28 cellular contexts compared by ENCODE assay signal in genomic region chr4:139860435-139861024, GRCh38.
"Had no signal": no experiment of that assay in that cellular context is flagged by ENCODE, and none has a peak within 500 bp of the region (broad histone marks: within the 10 kb centered on the region; RNA-seq: fewer than 3 reads in every experiment).

No MANE protein-coding gene starts in this region.

- H3K9me3 ChIP-seq: ascending aorta, left lung, lower lobe of right lung, ovary, prostate gland, sigmoid colon, tibial nerve had no signal

- DNase-seq: activated CD4-positive, alpha-beta memory T cell treated with anti-CD3 and anti-CD28 coated beads for 36 hours; activated CD4-positive, alpha-beta T cell treated with anti-CD3 and anti-CD28 coated beads for 4 hours; activated CD8-positive, alpha-beta memory T cell treated with anti-CD3 and anti-CD28 coated beads, Interleukin-2, amount 50 U/mL, for 4 hours; activated effector memory CD4-positive, alpha-beta T cell treated with Interleukin-2 at 50 U/mL for 16 hours; activated naive CD4-positive, alpha-beta T cell treated with Interleukin-2 at 50 U/mL for 16 hours; activated naive CD8-positive, alpha-beta T cell treated with anti-CD3 and anti-CD28 coated beads, Interleukin-2, amount 10 ng/mL, durations not matched to agents 7 days and 5 days; activated T-cell treated with anti-CD3 and anti-CD28 coated beads, Interleukin-2, amount 50 U/mL, for 4 hours; brain microvascular endothelial cell; dorsolateral prefrontal cortex; effector memory CD4-positive, alpha-beta T cell; left lung; lower lobe of right lung; mesenchymal stem cell; naive thymus-derived CD8-positive, alpha-beta T cell; ovary; retina; sigmoid colon; small intestine; stimulated activated CD4-positive, alpha-beta T cell treated with anti-CD3 and anti-CD28 coated beads, Interleukin-1b, Interleukin-23, amount 100 ng/mL, for 48 hours; stimulated activated CD4-positive, alpha-beta T cell treated with anti-CD3 and anti-CD28 coated beads, Interleukin-4, amount 100 ng/mL, for 4 hours; stimulated activated CD8-positive, alpha-beta memory T cell treated with anti-CD3 and anti-CD28 coated beads, Interleukin-4, amount 100 ng/mL, for 48 hours; stimulated activated naive B cell treated with anti-CD40 and anti-IgM and Interleukin-4, amounts not matched to agents 10 μg/mL and 1 μg/mL and 100 μg/mL, for 72 hours had no signal

- ATAC-seq: activated T-cell treated with anti-CD3 and anti-CD28 coated beads, Interleukin-2, amount 50 U/mL, for 4 hours; left lung; lower lobe of right lung; naive thymus-derived CD8-positive, alpha-beta T cell; stimulated activated naive B cell treated with anti-CD40 and anti-IgM and Interleukin-4, amounts not matched to agents 10 μg/mL and 1 μg/mL and 100 μg/mL, for 72 hours had no signal

- H3K36me3 Mint-ChIP-seq: activated CD4-positive, alpha-beta memory T cell treated with anti-CD3 and anti-CD28 coated beads for 36 hours; stimulated activated naive B cell treated with anti-CD40 and anti-IgM and Interleukin-4, amounts not matched to agents 10 μg/mL and 1 μg/mL and 100 μg/mL, for 72 hours had no signal

- H3K36me3 ChIP-seq: ascending aorta, brain microvascular endothelial cell, left lung, lower lobe of right lung, ovary, prostate gland, sigmoid colon, tibial nerve had no signal

- H3K27ac ChIP-seq: ascending aorta, brain microvascular endothelial cell, coronary artery, dorsolateral prefrontal cortex, left lung, lower lobe of right lung, ovary, prostate gland, sigmoid colon, tibial nerve had no signal

- H3K9me3 Mint-ChIP-seq: activated CD4-positive, alpha-beta memory T cell treated with anti-CD3 and anti-CD28 coated beads for 36 hours; activated naive CD8-positive, alpha-beta T cell treated with anti-CD3 and anti-CD28 coated beads, Interleukin-2, amount 10 ng/mL, durations not matched to agents 7 days and 5 days; activated T-cell treated with anti-CD3 and anti-CD28 coated beads, Interleukin-2, amount 50 U/mL, for 4 hours; naive thymus-derived CD8-positive, alpha-beta T cell; stimulated activated naive B cell treated with anti-CD40 and anti-IgM and Interleukin-4, amounts not matched to agents 10 μg/mL and 1 μg/mL and 100 μg/mL, for 72 hours; T-helper 2 cell treated with Interferon-gamma antibody and Interleukin-4, amounts not matched to agents 5 μg/mL and 100 μg/mL, for 36 hours had no signal

- H3K4me1 ChIP-seq: ascending aorta, lower lobe of right lung had no signal

- H3K4me3 Mint-ChIP-seq: activated CD4-positive, alpha-beta memory T cell treated with anti-CD3 and anti-CD28 coated beads for 36 hours; activated naive CD8-positive, alpha-beta T cell treated with anti-CD3 and anti-CD28 coated beads, Interleukin-2, amount 10 ng/mL, durations not matched to agents 7 days and 5 days; activated T-cell treated with anti-CD3 and anti-CD28 coated beads, Interleukin-2, amount 50 U/mL, for 4 hours; naive thymus-derived CD8-positive, alpha-beta T cell; stimulated activated naive B cell treated with anti-CD40 and anti-IgM and Interleukin-4, amounts not matched to agents 10 μg/mL and 1 μg/mL and 100 μg/mL, for 72 hours; T-helper 2 cell treated with Interferon-gamma antibody and Interleukin-4, amounts not matched to agents 5 μg/mL and 100 μg/mL, for 36 hours had no signal

- FAIRE-seq: frontal cortex, small intestine had no signal

- H3K4me3 ChIP-seq: ascending aorta, coronary artery, dorsolateral prefrontal cortex, left lung, lower lobe of right lung, ovary, prostate gland, sigmoid colon, tibial nerve had no signal

- H3K27me3 ChIP-seq: ascending aorta, brain microvascular endothelial cell, dorsolateral prefrontal cortex, left lung, ovary, sigmoid colon, tibial nerve had no signal

- H3K27ac Mint-ChIP-seq: activated CD4-positive, alpha-beta memory T cell treated with anti-CD3 and anti-CD28 coated beads for 36 hours; activated naive CD8-positive, alpha-beta T cell treated with anti-CD3 and anti-CD28 coated beads, Interleukin-2, amount 10 ng/mL, durations not matched to agents 7 days and 5 days; naive thymus-derived CD8-positive, alpha-beta T cell; stimulated activated naive B cell treated with anti-CD40 and anti-IgM and Interleukin-4, amounts not matched to agents 10 μg/mL and 1 μg/mL and 100 μg/mL, for 72 hours; T-helper 2 cell treated with Interferon-gamma antibody and Interleukin-4, amounts not matched to agents 5 μg/mL and 100 μg/mL, for 36 hours had no signal
